11 cellular contexts compared by ENCODE assay signal in the genomic region with DNA sequence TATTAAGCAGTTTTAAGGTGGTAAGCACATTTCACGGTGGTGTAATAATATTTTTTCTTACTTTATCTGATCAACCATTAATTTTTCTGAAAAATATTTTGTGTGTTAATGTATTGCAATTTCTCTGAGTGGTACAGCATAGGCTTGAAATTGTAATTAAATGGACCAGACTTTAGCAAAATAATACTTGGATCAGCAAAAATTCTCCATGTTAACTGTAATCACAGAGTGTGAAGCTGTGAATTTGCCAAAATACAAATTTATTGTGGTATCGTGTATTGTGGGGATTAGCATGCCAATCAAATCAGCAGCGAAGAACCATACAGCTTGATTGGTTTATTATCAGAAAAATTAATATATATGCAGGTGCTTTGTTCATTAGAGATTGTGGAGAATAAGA.
"Had no signal": no experiment of that assay in that cellular context is flagged by ENCODE, and none has a peak within 500 bp of the region (broad histone marks: within the 10 kb centered on the region; RNA-seq: fewer than 3 reads in every experiment).

No MANE protein-coding gene starts in this region.

- FAIRE-seq: H1, H54 had no signal

- H2AFZ ChIP-seq: GM23248, GM23338 had no signal

- DNase-seq: GM23248, GOT3, H7, H9, HCEC 1CT, HFFc6 had no signal

- H3K36me3 ChIP-seq: HAP-1 had no signal

- H3K27ac ChIP-seq: GM23248 had no signal

- H3K4me1 ChIP-seq: HAP-1 had no signal

- ATAC-seq: GM23338, HCT116 had no signal

- H3K4me2 ChIP-seq: GM23338 had no signal

- H3K4me3 ChIP-seq: GM23248, GM23338, HAP-1 had no signal

- H3K9ac ChIP-seq: GM23248 had no signal

- H3K9me3 ChIP-seq: HAP-1 had no signal
